In genomic region chr20:13671500-13672288, GRCh38 we compare ENCODE assay signal across 12 cellular contexts. TPM values are rescaled to one million over a fixed set of nuclear protein-coding genes. Genes with fewer than 3 reads are reported as not detected.
DNase-seq lines count a peak whose midpoint lies in the region; ATAC-seq and TF ChIP-seq lines count a peak whose summit lies in the region.
"Had no signal": no experiment of that assay in that cellular context is flagged by ENCODE, and none has a peak within 500 bp of the region (broad histone marks: within the 10 kb centered on the region; RNA-seq: fewer than 3 reads in every experiment).

No MANE protein-coding gene starts in this region.

- H3K9me3 Mint-ChIP-seq in effector memory CD8-positive, alpha-beta T cell: no peaks in the 10 kb centered on the region
- H3K9me3 Mint-ChIP-seq in neural progenitor cell (no peaks in the 10 kb centered on the region), nephron progenitor cell (no peaks in the 10 kb centered on the region)

- H3K4me1 ChIP-seq in neural progenitor cell: no peaks in the 10 kb centered on the region

- no peak for TF ChIP-seq CTCF in brain microvascular endothelial cell (IDR thresholded peaks at IDR 0.05; ENCODE audit: low read depth, low read length, missing control alignments)
- TF ChIP-seq CTCF in neural progenitor cell (IDR thresholded peaks at IDR 0.05): no peak
- TF ChIP-seq CTCF in nephron progenitor cell (IDR thresholded peaks at IDR 0.05): no peak
- no peak for TF ChIP-seq CTCF in WERI-Rb-1 (IDR thresholded peaks at IDR 0.05; ENCODE audit: low read depth, low read length)

- H3K36me3 ChIP-seq in brain microvascular endothelial cell (replicated peaks) (no peaks in the 10 kb centered on the region), neural progenitor cell (no peaks in the 10 kb centered on the region), WERI-Rb-1 (no peaks in the 10 kb centered on the region)

- no peaks in the 10 kb centered on the region for H3K4me1 Mint-ChIP-seq in effector memory CD8-positive, alpha-beta T cell (ENCODE audit: low read depth in 2 of 2)
- H3K4me1 Mint-ChIP-seq in neural progenitor cell (no peaks in the 10 kb centered on the region), nephron progenitor cell (peaks cover 7% of the 10 kb centered on the region)

- peak; percentile 92 for ATAC-seq in left ventricle myocardium superior
- no peak for ATAC-seq in effector memory CD8-positive, alpha-beta T cell (replicated peaks)
- ATAC-seq: HCT116 had no signal

- no peak overlapping the region for H3K9ac ChIP-seq in neural progenitor cell

- H3K4me3 Mint-ChIP-seq in effector memory CD8-positive, alpha-beta T cell: no peak overlapping the region
- H3K4me3 Mint-ChIP-seq in neural progenitor cell (no peak overlapping the region), nephron progenitor cell (no peak overlapping the region)
- H3K4me3 Mint-ChIP-seq: activated naive CD8-positive, alpha-beta T cell had no signal

- no peak overlapping the region for H3K27ac Mint-ChIP-seq in effector memory CD8-positive, alpha-beta T cell
- H3K27ac Mint-ChIP-seq in neural progenitor cell (no peak overlapping the region), nephron progenitor cell (no peak overlapping the region)
- H3K27ac Mint-ChIP-seq: activated naive CD8-positive, alpha-beta T cell had no signal

- no peak overlapping the region for H2AFZ ChIP-seq in neural progenitor cell (replicated peaks)

- H3K27ac ChIP-seq in brain microvascular endothelial cell: no peak overlapping the region
- H3K27ac ChIP-seq in neural progenitor cell: no peak overlapping the region
- no peak overlapping the region for H3K27ac ChIP-seq in WERI-Rb-1

- H3F3A ChIP-seq in neural progenitor cell (ENCODE audit: low read depth): no peaks in the 10 kb centered on the region

- H3K4me3 ChIP-seq in brain microvascular endothelial cell (ENCODE audit: low read depth, low read length) (no peak overlapping the region), neural progenitor cell (no peak overlapping the region), WERI-Rb-1 (ENCODE audit: low read depth, low read length) (no peak overlapping the region)

- H3K9me3 ChIP-seq in neural progenitor cell (ENCODE audit: low read depth) (no peaks in the 10 kb centered on the region), WERI-Rb-1 (ENCODE audit: severe bottlenecking) (no peaks in the 10 kb centered on the region)

- H3K36me3 Mint-ChIP-seq in effector memory CD8-positive, alpha-beta T cell (ENCODE audit: insufficient read depth): no peaks in the 10 kb centered on the region
- H3K36me3 Mint-ChIP-seq in neural progenitor cell (no peaks in the 10 kb centered on the region), nephron progenitor cell (ENCODE audit: low read depth) (no peaks in the 10 kb centered on the region)
- H3K36me3 Mint-ChIP-seq: activated naive CD8-positive, alpha-beta T cell had no signal

- H3K79me2 ChIP-seq in neural progenitor cell (ENCODE audit: low read depth): no peaks in the 10 kb centered on the region

- H3K27me3 ChIP-seq in brain microvascular endothelial cell (replicated peaks) (no peaks in the 10 kb centered on the region), neural progenitor cell (no peaks in the 10 kb centered on the region), WERI-Rb-1 (ENCODE audit: insufficient read depth, low read depth, severe bottlenecking) (no peaks in the 10 kb centered on the region)

- no peak overlapping the region for H3K4me2 ChIP-seq in neural progenitor cell

- H3K27me3 Mint-ChIP-seq in effector memory CD8-positive, alpha-beta T cell: peaks cover 38 to 56% of the 10 kb centered on the region in 2 donors
- H3K27me3 Mint-ChIP-seq in neural progenitor cell (ENCODE audit: insufficient read depth, low read depth) (no peaks in the 10 kb centered on the region), nephron progenitor cell (ENCODE audit: low read depth, poor library complexity) (peaks cover 12% of the 10 kb centered on the region)

- DNase-seq in GM04504 (ENCODE audit: low read depth) (peak; percentile 43), brain microvascular endothelial cell (peak; percentile 53), left ventricle myocardium superior (no peak), stromal cell of bone marrow (ENCODE audit: low read depth) (peak; percentile 96), neural progenitor cell (ENCODE audit: low spot score) (no peak), nephron progenitor cell (no peak), WERI-Rb-1 (no peak)
- no peak for DNase-seq in effector memory CD8-positive, alpha-beta T cell
- DNase-seq: NCI-H187 treated with DMSO at 0.1 percent for 48 hours; stimulated activated CD4-positive, alpha-beta T cell treated with anti-CD3 and anti-CD28 coated beads, Interleukin-12 subunit alpha, Interleukin-12 subunit beta, amount 100 ng/mL, for 4 hours had no signal

- intact Hi-C loops in left ventricle myocardium superior (cut with micrococcal nuclease): no loop called here

- no peaks in the 10 kb centered on the region for H4K20me1 ChIP-seq in neural progenitor cell (ENCODE audit: low read depth)

- in situ Hi-C loops in brain microvascular endothelial cell (cut with HindIII; ENCODE audit: low pct_ligation_motif_present, low sequenced_read_pairs): no loop called here

RNA-seq across cellular contexts. Expression of gene TASP1, which starts 33.0 kb away (rescaled TPM):
- total RNA-seq in left ventricle myocardium superior (5.0 TPM), neural progenitor cell (ENCODE audit: low replicate concordance) (8.0 and 9.6 TPM in 2 replicates)

Comparison
In these comparisons a context has a peak if more than half of its experiments do, and no peak if none do; other contexts are left out.
1. DNase-seq: peak in GM04504 (single experiment), brain microvascular endothelial cell (single experiment) and stromal cell of bone marrow (single experiment); none in left ventricle myocardium superior (single experiment), effector memory CD8-positive, alpha-beta T cell (0 of 3), neural progenitor cell (single experiment), nephron progenitor cell (single experiment) and WERI-Rb-1 (single experiment).